In the genomic region with DNA sequence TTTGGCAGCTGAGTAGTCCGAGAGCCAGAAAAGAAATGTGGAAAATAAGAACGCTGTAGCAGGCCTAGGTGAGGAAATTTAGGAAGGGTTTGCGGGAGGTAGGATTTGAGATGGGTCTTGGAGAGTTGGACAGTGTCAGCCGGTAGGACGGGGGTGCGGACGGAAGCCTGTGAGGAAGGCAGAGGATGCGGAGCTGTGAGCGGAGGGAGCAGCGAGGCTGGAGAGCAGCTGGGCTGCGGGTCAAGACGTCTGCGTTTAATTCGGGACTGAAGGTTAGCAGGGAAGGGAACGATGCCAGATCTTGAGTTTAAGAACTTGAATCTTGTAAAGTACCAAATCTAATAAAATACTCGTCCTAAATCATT, we compare ENCODE assay signal across 6 cellular contexts. TPM values are rescaled to one million over a fixed set of nuclear protein-coding genes. Genes with fewer than 3 reads are reported as not detected.
DNase-seq lines count a peak whose midpoint lies in the region; ATAC-seq and TF ChIP-seq lines count a peak whose summit lies in the region.

No MANE protein-coding gene starts in this region.

- no TSS peak for BruUV-seq in A673 (replicated peaks; lab: Mats Ljungman, UMichigan)

- H3K27me3 ChIP-seq in A673 (replicated peaks; ENCODE audit: insufficient read depth, low read depth, low read length, poor library complexity) (no peaks in the 10 kb centered on the region), SJSA1 (replicated peaks) (peaks cover 27% of the 10 kb centered on the region)

- H3K36me3 ChIP-seq in A673 (ENCODE audit: insufficient read depth, low read length, poor library complexity, severe bottlenecking) (peaks cover 42% of the 10 kb centered on the region), SJSA1 (peaks cover 40% of the 10 kb centered on the region)

- POLR2A ChIA-PET in A673 (lab: Charles Lee; ENCODE audit: low non-redundant PET) = interaction anchor here (0.7 kb wide), 1 partner anchor 122 kb away, joined by 10 read pairs; no protein-coding TSS in a partner anchor

- DNase-seq in A673 (ENCODE audit: low spot score) (no peak), SJSA1 (ENCODE audit: low read depth in 1 of 2, low spot score in 2 of 2) (no peak), iPS-NIHi7 (ENCODE audit: extremely low spot score) (peak; percentile 57), AML-193 (lab: John Stamatoyannopoulos, UW) (no peak)
- no peak for DNase-seq in activated CD4-positive, CD25-positive, alpha-beta regulatory T cell (lab: John Stamatoyannopoulos, UW)

- peak overlapping the region; percentile 71 for H3K4me3 ChIP-seq in A673 (ENCODE audit: low read depth, low read length, poor library complexity, severe bottlenecking)
- H3K4me3 ChIP-seq in SJSA1 = peak overlapping the region; percentile 51; the same call in 1 of the 2 replicates

- CTCF ChIA-PET in A673 (lab: Charles Lee) = no interaction called here

- H3K4me1 ChIP-seq in A673 (ENCODE audit: insufficient read depth, low read length, poor library complexity, severe bottlenecking) (no peaks in the 10 kb centered on the region), SJSA1 (replicated peaks) (peaks cover 18% of the 10 kb centered on the region)

- no peak for TF ChIP-seq CTCF in A673 (conservative IDR thresholded peaks at IDR 0.05; ENCODE audit: low read depth, low read length)

- no peak for ATAC-seq in HG02884 (IDR thresholded peaks at IDR 0.05; ENCODE audit: unreplicated experiment)

- intact Hi-C loops in A673 (cut with micrococcal nuclease; ENCODE audit: unreplicated experiment) = no loop called here

- H3K27ac ChIP-seq in A673 (ENCODE audit: low read depth, low read length, poor library complexity, severe bottlenecking) (no peak overlapping the region), SJSA1 (no peak overlapping the region)

- H3K9me3 ChIP-seq in A673 (ENCODE audit: low read depth, low read length, poor library complexity, severe bottlenecking) (no peaks in the 10 kb centered on the region), SJSA1 (replicated peaks) (no peaks in the 10 kb centered on the region)

RNA-seq across cellular contexts. Expression of a gene that starts 0.7 kb away (rescaled TPM):
- total RNA-seq in A673 (2021) = 2.3 and 3.5 TPM in 2 replicates
- 0.25 TPM in 1 of 2 replicates, not detected in the other for total RNA-seq in SJSA1 (2014; rRNA removed; shearing (Covaris generic))

RNA-seq across cellular contexts. Expression of a gene that starts 20.2 kb away (rescaled TPM):
- total RNA-seq in A673 (2021) = 125 and 149 TPM in 2 replicates
- total RNA-seq in SJSA1 (2014; rRNA removed; shearing (Covaris generic)) = 87.6 and 105 TPM in 2 replicates

RNA-seq across cellular contexts. Expression of a gene that starts 28.6 kb away (rescaled TPM):
- total RNA-seq in A673 (2021) = 5.3 and 7.4 TPM in 2 replicates
- 3.1 and 5.3 TPM in 2 replicates for total RNA-seq in SJSA1 (2014; rRNA removed; shearing (Covaris generic))

RNA-seq across cellular contexts. Expression of a gene that starts 32.6 kb away (rescaled TPM):
- total RNA-seq in A673 (2021) = 43.2 and 51.1 TPM in 2 replicates
- 90.2 and 125 TPM in 2 replicates for total RNA-seq in SJSA1 (2014; rRNA removed; shearing (Covaris generic))

RNA-seq across cellular contexts. Expression of a gene that starts 39.2 kb away (rescaled TPM):
- total RNA-seq in A673 (2021) = 4.8 and 5.4 TPM in 2 replicates
- total RNA-seq in SJSA1 (2014; rRNA removed; shearing (Covaris generic)) = 10.5 and 16.6 TPM in 2 replicates
